In genomic region chr5:74903165-74903787, GRCh38 we compare ENCODE assay signal across 1 cellular context.
TF ChIP-seq lines count a peak whose summit lies in the region.

No MANE protein-coding gene starts in this region.

TF ChIP-seq in HepG2, 621 proteins besides CTCF, POLR2A, EP300 and RAD21 (continued from another document and continues in another):
- no peak for TF ChIP-seq ZBTB40 (IDR thresholded peaks at IDR 0.05)
- no peak for TF ChIP-seq ZBTB40 (CRISPR knock-in tag; IDR thresholded peaks at IDR 0.05)
- TF ChIP-seq ZNF512 (CRISPR knock-in tag; IDR thresholded peaks at IDR 0.05), result no peak
- TF ChIP-seq DNMT1 (CRISPR knock-in tag; IDR thresholded peaks at IDR 0.05), result no peak
- TF ChIP-seq ZBTB37 (CRISPR knock-in tag; IDR thresholded peaks at IDR 0.05), result no peak
- no peak for TF ChIP-seq ZNF569 (CRISPR knock-in tag; IDR thresholded peaks at IDR 0.05; ENCODE audit: borderline replicate concordance)
- TF ChIP-seq ARID3A (IDR thresholded peaks at IDR 0.05; ENCODE audit: low read depth, low read length), result peak; percentile 30; the same call in 1 of the 2 replicates
- no peak for TF ChIP-seq ZNF414 (CRISPR knock-in tag; IDR thresholded peaks at IDR 0.05)
- no peak for TF ChIP-seq SOX6 (IDR thresholded peaks at IDR 0.05)
- TF ChIP-seq SOX6 (CRISPR knock-in tag; IDR thresholded peaks at IDR 0.05), result peak; percentile 44; the same call in 1 of the 2 replicates
- 0 out of 2 replicates have a peak, but pooled peaks have one; percentile 41 for TF ChIP-seq BORCS8-MEF2B (CRISPR knock-in tag; IDR thresholded peaks at IDR 0.05)
- TF ChIP-seq MAF1 (CRISPR knock-in tag; IDR thresholded peaks at IDR 0.05; ENCODE audit: borderline replicate concordance), result no peak
- peak; percentile 57; the same call in 1 of the 2 replicates for TF ChIP-seq SAP130 (CRISPR knock-in tag; IDR thresholded peaks at IDR 0.05; ENCODE audit: low read depth)
- TF ChIP-seq ZNF335 (CRISPR knock-in tag; IDR thresholded peaks at IDR 0.05), result no peak
- TF ChIP-seq NFYB (CRISPR knock-in tag; IDR thresholded peaks at IDR 0.05), result no peak
- no peak for TF ChIP-seq ZNF18 (CRISPR knock-in tag; IDR thresholded peaks at IDR 0.05; ENCODE audit: insufficient replicate concordance)
- peak; percentile 26; the same call in 1 of the 2 replicates for TF ChIP-seq NR2C2 (CRISPR knock-in tag; IDR thresholded peaks at IDR 0.05; ENCODE audit: borderline replicate concordance)
- TF ChIP-seq TFAP4 (IDR thresholded peaks at IDR 0.05; ENCODE audit: borderline replicate concordance, low read depth), result no peak
- no peak for TF ChIP-seq ZBTB4 (CRISPR knock-in tag; IDR thresholded peaks at IDR 0.05; ENCODE audit: borderline replicate concordance)
- TF ChIP-seq NFKB2 (CRISPR knock-in tag; IDR thresholded peaks at IDR 0.05; ENCODE audit: borderline replicate concordance), result no peak; the same call in 1 of the 2 replicates
- no peak for TF ChIP-seq GPBP1L1 (CRISPR knock-in tag; IDR thresholded peaks at IDR 0.05)
- TF ChIP-seq ZNF776 (CRISPR knock-in tag; IDR thresholded peaks at IDR 0.05), result no peak
- TF ChIP-seq E2F5 (CRISPR knock-in tag; conservative IDR thresholded peaks at IDR 0.05), result no peak
- TF ChIP-seq MEIS2 (CRISPR knock-in tag; IDR thresholded peaks at IDR 0.05), result no peak
